ENCODE assay signal across 12 cellular contexts in genomic region chr12:124005736-124006581, GRCh38. TPM values are rescaled to one million over a fixed set of nuclear protein-coding genes. Genes with fewer than 3 reads are reported as not detected.
A peak's percentile ranks its signal among the peaks of the same experiment; 100 is the strongest.
DNase-seq lines count a peak whose midpoint lies in the region; ATAC-seq and TF ChIP-seq lines count a peak whose summit lies in the region.
"Had no signal": no experiment of that assay in that cellular context is flagged by ENCODE, and none has a peak within 500 bp of the region (broad histone marks: within the 10 kb centered on the region; RNA-seq: fewer than 3 reads in every experiment).

No MANE protein-coding gene starts in this region.

- CTCF ChIA-PET in activated CD4-positive, alpha-beta T cell treated with anti-CD3 and anti-CD28 coated beads for 36 hours (lab: Charles Lee), result interaction anchor here (0.5 to 1.7 kb wide), 10 partner anchors 10 to 640 kb away, joined by 3 to 9 read pairs (median 4); no protein-coding TSS in a partner anchor

- no peaks in the 10 kb centered on the region for H3K27me3 ChIP-seq in gastrocnemius medialis
- H3K27me3 ChIP-seq: upper lobe of left lung had no signal

- no peaks in the 10 kb centered on the region for H3K9me3 ChIP-seq in gastrocnemius medialis
- H3K9me3 ChIP-seq: lower lobe of right lung, upper lobe of left lung had no signal

- H3K36me3 ChIP-seq in gastrocnemius medialis, result peaks cover 0 to 5% of the 10 kb centered on the region in 2 donors

- no peak for DNase-seq in activated CD4-positive, alpha-beta T cell treated with anti-CD3 and anti-CD28 coated beads for 36 hours
- no peak for DNase-seq in activated CD4-positive, alpha-beta T cell treated with anti-CD3 and anti-CD28 coated beads for 1 hour
- no peak for DNase-seq in activated naive CD4-positive, alpha-beta T cell treated with anti-CD3 and anti-CD28 coated beads, Interleukin-2, amount 50 U/mL, for 72 hours (ENCODE audit: low spot score in 2 of 2)
- DNase-seq in gastrocnemius medialis, result no peak
- DNase-seq in superior temporal gyrus (ENCODE audit: extremely low spot score), result no peak
- no peak for DNase-seq in effector memory CD8-positive, alpha-beta T cell
- no peak for DNase-seq in GM10266 (ENCODE audit: extremely low spot score)
- DNase-seq: H9, lower lobe of right lung, NCI-H510A treated with DMSO at 0.1 percent for 48 hours, upper lobe of left lung had no signal

- H3K4me1 Mint-ChIP-seq in activated CD4-positive, alpha-beta T cell treated with anti-CD3 and anti-CD28 coated beads for 36 hours, result peaks cover 31% of the 10 kb centered on the region
- peaks cover 12 to 15% of the 10 kb centered on the region in 2 donors for H3K4me1 Mint-ChIP-seq in effector memory CD8-positive, alpha-beta T cell (ENCODE audit: low read depth in 2 of 2)

- no peaks in the 10 kb centered on the region for H3K27me3 Mint-ChIP-seq in activated CD4-positive, alpha-beta T cell treated with anti-CD3 and anti-CD28 coated beads for 36 hours
- no peaks in the 10 kb centered on the region for H3K27me3 Mint-ChIP-seq in effector memory CD8-positive, alpha-beta T cell

- H3K4me1 ChIP-seq in gastrocnemius medialis, result peaks cover 49 to 60% of the 10 kb centered on the region in 2 donors

- peak; percentile 30 for ATAC-seq in activated CD4-positive, alpha-beta T cell treated with anti-CD3 and anti-CD28 coated beads for 36 hours
- ATAC-seq in HG03159 (IDR thresholded peaks at IDR 0.05; ENCODE audit: unreplicated experiment), result peak; percentile 34
- ATAC-seq in activated naive CD4-positive, alpha-beta T cell treated with anti-CD3 and anti-CD28 coated beads, Interleukin-2, amount 50 U/mL, for 72 hours, result peak; percentile 27 to 29
- ATAC-seq in gastrocnemius medialis, result peak; percentile 28 to 40
- no peak for ATAC-seq in effector memory CD8-positive, alpha-beta T cell (replicated peaks)
- ATAC-seq: lower lobe of right lung had no signal

- peak overlapping the region in 1 of 4 donors; percentile 46 for H3K27ac ChIP-seq in gastrocnemius medialis
- H3K27ac ChIP-seq: lower lobe of right lung, upper lobe of left lung had no signal

- intact Hi-C loops in activated CD4-positive, alpha-beta T cell treated with anti-CD3 and anti-CD28 coated beads for 36 hours (cut with DNase I, micrococcal nuclease), result no loop called here
- intact Hi-C loops in gastrocnemius medialis (cut with DNase I; ENCODE audit: low total_unique reads), result no loop called here

- no peak overlapping the region for H3K4me3 ChIP-seq in gastrocnemius medialis
- H3K4me3 ChIP-seq: lower lobe of right lung, upper lobe of left lung had no signal

- no peak for TF ChIP-seq POLR2A in gastrocnemius medialis (IDR thresholded peaks at IDR 0.05)

- no peaks in the 10 kb centered on the region for H3K9me3 Mint-ChIP-seq in activated CD4-positive, alpha-beta T cell treated with anti-CD3 and anti-CD28 coated beads for 36 hours (ENCODE audit: low read depth)
- no peaks in the 10 kb centered on the region for H3K9me3 Mint-ChIP-seq in activated naive CD4-positive, alpha-beta T cell treated with anti-CD3 and anti-CD28 coated beads, Interleukin-2, amount 50 U/mL, for 72 hours
- H3K9me3 Mint-ChIP-seq in effector memory CD8-positive, alpha-beta T cell, result no peaks in the 10 kb centered on the region
- H3K9me3 Mint-ChIP-seq: H9 had no signal

- TF ChIP-seq CTCF in gastrocnemius medialis (IDR thresholded peaks at IDR 0.05 in 4 of 5, conservative IDR thresholded peaks at IDR 0.05 in 1 of 5), result no peak
- TF ChIP-seq CTCF in GM10266 (IDR thresholded peaks at IDR 0.05; ENCODE audit: control insufficient read depth, insufficient read depth, low read depth, missing control alignments), result no peak

- POLR2A ChIA-PET in activated CD4-positive, alpha-beta T cell treated with anti-CD3 and anti-CD28 coated beads for 36 hours (lab: Charles Lee), result interaction anchor here (0.5 kb wide), 1 partner anchor 693 kb away, joined by 3 read pairs; no protein-coding TSS in a partner anchor

- in situ Hi-C loops in gastrocnemius medialis (cut with MboI; ENCODE audit: low sequenced_read_pairs in 4 of 4), result no loop called here

- H3K4me3 Mint-ChIP-seq in activated CD4-positive, alpha-beta T cell treated with anti-CD3 and anti-CD28 coated beads for 36 hours, result peak overlapping the region; percentile 56
- H3K4me3 Mint-ChIP-seq in effector memory CD8-positive, alpha-beta T cell, result no peak overlapping the region
- H3K4me3 Mint-ChIP-seq: H9 had no signal

- peak overlapping the region; percentile 88 for H3K27ac Mint-ChIP-seq in activated CD4-positive, alpha-beta T cell treated with anti-CD3 and anti-CD28 coated beads for 36 hours
- H3K27ac Mint-ChIP-seq in activated naive CD4-positive, alpha-beta T cell treated with anti-CD3 and anti-CD28 coated beads, Interleukin-2, amount 50 U/mL, for 72 hours, result peak overlapping the region; percentile 60 to 96
- peak overlapping the region in 1 of 2 donors; percentile 42 for H3K27ac Mint-ChIP-seq in effector memory CD8-positive, alpha-beta T cell
- H3K27ac Mint-ChIP-seq: H9 had no signal

- H3K36me3 Mint-ChIP-seq in activated CD4-positive, alpha-beta T cell treated with anti-CD3 and anti-CD28 coated beads for 36 hours (ENCODE audit: low read depth), result peaks cover 18% of the 10 kb centered on the region
- H3K36me3 Mint-ChIP-seq in activated naive CD4-positive, alpha-beta T cell treated with anti-CD3 and anti-CD28 coated beads, Interleukin-2, amount 50 U/mL, for 72 hours, result peaks cover 0 to 8% of the 10 kb centered on the region in 2 donors
- H3K36me3 Mint-ChIP-seq in effector memory CD8-positive, alpha-beta T cell (ENCODE audit: insufficient read depth), result peaks cover 12% of the 10 kb centered on the region

RNA-seq across cellular contexts. Expression of gene ZNF664, which starts 32.9 kb away (rescaled TPM):
- total RNA-seq in activated CD4-positive, alpha-beta T cell treated with anti-CD3 and anti-CD28 coated beads for 36 hours, result 10 to 100 TPM; 46.4 to 48.3 TPM
- 10 to 100 TPM; 30.5 to 51.1 TPM for total RNA-seq in activated naive CD4-positive, alpha-beta T cell treated with anti-CD3 and anti-CD28 coated beads, Interleukin-2, amount 50 U/mL, for 72 hours
- 10 to 100 TPM; 18.1 to 37.0 (median 32.6) TPM for total RNA-seq in gastrocnemius medialis

RNA-seq across cellular contexts. Expression of gene CCDC92, which starts 33.3 kb away (rescaled TPM):
- 10 to 100 TPM in 1 of 2 experiments, 1 to 10 TPM in 1; 8.7 to 11.0 TPM for total RNA-seq in activated CD4-positive, alpha-beta T cell treated with anti-CD3 and anti-CD28 coated beads for 36 hours
- 10 to 100 TPM in 1 of 2 donors, 1 to 10 TPM in 1; 2.6 to 13.7 TPM for total RNA-seq in activated naive CD4-positive, alpha-beta T cell treated with anti-CD3 and anti-CD28 coated beads, Interleukin-2, amount 50 U/mL, for 72 hours
- 10 to 100 TPM; 21.1 to 29.1 (median 23.7) TPM for total RNA-seq in gastrocnemius medialis
